Comparison of ENCODE assay signal across 9 cellular contexts in the genomic region with DNA sequence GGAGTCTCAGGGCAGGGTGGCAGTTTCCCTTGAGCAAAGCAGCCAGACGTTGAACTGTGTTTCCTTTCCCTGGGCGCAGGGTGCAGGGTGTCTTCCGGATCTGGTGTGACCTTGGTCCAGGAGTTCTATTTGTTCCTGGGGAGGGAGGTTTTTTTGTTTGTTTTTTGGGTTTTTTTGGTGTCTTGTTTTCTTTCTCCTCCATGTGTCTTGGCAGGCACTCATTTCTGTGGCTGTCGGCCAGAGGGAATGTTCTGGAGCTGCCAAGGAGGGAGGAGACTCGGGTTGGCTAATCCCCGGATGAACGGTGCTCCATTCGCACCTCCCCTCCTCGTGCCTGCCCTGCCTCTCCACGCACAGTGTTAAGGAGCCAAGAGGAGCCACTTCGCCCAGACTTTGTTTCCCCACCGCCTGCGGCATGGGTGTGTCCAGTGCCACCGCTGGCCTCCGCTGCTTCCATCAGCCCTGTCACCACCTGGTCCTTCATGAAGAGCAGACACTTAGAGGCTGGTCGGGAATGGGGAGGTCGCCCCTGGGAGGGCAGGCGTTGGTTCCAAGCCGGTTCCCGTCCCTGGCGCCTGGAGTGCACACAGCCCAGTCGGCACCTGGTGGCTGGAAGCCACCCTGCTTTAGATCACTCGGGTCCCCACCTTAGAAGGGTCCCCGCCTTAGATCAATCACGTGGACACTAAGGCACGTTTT. TPM values are rescaled to one million over a fixed set of nuclear protein-coding genes. Genes with fewer than 3 reads are reported as not detected.
DNase-seq lines count a peak whose midpoint lies in the region; ATAC-seq and TF ChIP-seq lines count a peak whose summit lies in the region.
"Had no signal": no experiment of that assay in that cellular context is flagged by ENCODE, and none has a peak within 500 bp of the region (broad histone marks: within the 10 kb centered on the region; RNA-seq: fewer than 3 reads in every experiment).

No MANE protein-coding gene starts in this region.

- no peaks in the 10 kb centered on the region for H3K27me3 ChIP-seq in adrenal gland

- DNase-seq in AG20443 (ENCODE audit: low spot score) (peak; percentile 91), adrenal gland (peak; percentile 80 to 93 (median 90)), globus pallidus (ENCODE audit: low spot score) (peak; percentile 73), pons (ENCODE audit: low spot score) (peak; percentile 76), NCI-H2227 (lab: John Stamatoyannopoulos, UW; ENCODE audit: unreplicated experiment) (no peak), NCI-H2171 treated with DMSO at 0.1 percent for 48 hours (lab: John Stamatoyannopoulos, UW) (no peak)
- DNase-seq: naive B cell had no signal

- TF ChIP-seq CTCF in adrenal gland (IDR thresholded peaks at IDR 0.05), result no peak

- H3K9me3 ChIP-seq in adrenal gland (replicated peaks in 1 of 3), result no peaks in the 10 kb centered on the region

- WGBS in adrenal gland, 4 donors, result 54 to 66% (median 57%) methylated on average over 22 to 26 of the region's 26 CpGs

- TF ChIP-seq POLR2A in adrenal gland (IDR thresholded peaks at IDR 0.05), result peak in 1 of 2 donors; percentile 25

- ATAC-seq in HG03442 (IDR thresholded peaks at IDR 0.05; ENCODE audit: unreplicated experiment) (no peak), GM21390 (IDR thresholded peaks at IDR 0.05; ENCODE audit: unreplicated experiment) (no peak)

- peaks cover 52 to 60% of the 10 kb centered on the region in 2 donors for H3K4me1 ChIP-seq in adrenal gland (replicated peaks in 1 of 2)

- H3K27ac ChIP-seq in adrenal gland, result peak overlapping the region in 4 of 5 donors; percentile 54 to 82 (median 74)

- no peak overlapping the region for H3K4me3 ChIP-seq in adrenal gland

- intact Hi-C loops in adrenal gland (cut with DNase I), result loop anchor here in 1 of 2 donors (5.0 kb wide), 1 partner anchor 35 kb away; a partner anchor contains a TSS

- peaks cover 0 to 13% of the 10 kb centered on the region in 2 donors for H3K36me3 ChIP-seq in adrenal gland (replicated peaks in 1 of 2)

RNA-seq across cellular contexts. Expression of a gene that starts 3.5 kb away (rescaled TPM):
- 10 to 100 TPM; 10.5 to 56.5 (median 30.9) TPM for total RNA-seq in adrenal gland
- 10 to 100 TPM in 2 of 3 donors, 1 to 10 TPM in 1; 9.1 to 86.6 (median 64.9) TPM for polyA plus RNA-seq in adrenal gland

RNA-seq across cellular contexts. Expression of a gene that starts 30.1 kb away (rescaled TPM):
- total RNA-seq in adrenal gland, result 10 to 100 TPM; 19.6 to 42.3 (median 29.9) TPM
- 10 to 100 TPM in 2 of 3 donors, 1 to 10 TPM in 1; 4.6 to 25.3 (median 10.3) TPM for polyA plus RNA-seq in adrenal gland

RNA-seq across cellular contexts. Expression of a gene that starts 30.2 kb away (rescaled TPM):
- total RNA-seq in adrenal gland, result 100 to 1,000 TPM in 1 of 8 donors, 10 to 100 TPM in 7; 20.2 to 122 (median 44.4) TPM
- 10 to 100 TPM; 26.4 to 32.0 (median 26.4) TPM for polyA plus RNA-seq in adrenal gland

RNA-seq across cellular contexts. Expression of a gene that starts 35.4 kb away (rescaled TPM):
- 10 to 100 TPM; 29.6 to 88.3 (median 42.8) TPM for total RNA-seq in adrenal gland
- 10 to 100 TPM in 2 of 3 donors, 1 to 10 TPM in 1; 9.0 to 15.7 (median 13.0) TPM for polyA plus RNA-seq in adrenal gland

RNA-seq across cellular contexts. Expression of a gene that starts 35.5 kb away (rescaled TPM):
- total RNA-seq in adrenal gland, result 10 to 100 TPM in 1 of 8 donors, 1 to 10 TPM in 7; 3.5 to 10.3 (median 8.3) TPM
- polyA plus RNA-seq in adrenal gland, result 1 to 10 TPM; 3.5 to 9.6 (median 5.8) TPM

Comparison
In these comparisons a context has a peak if more than half of its experiments do, and no peak if none do; other contexts are left out.
1. DNase-seq: peak in AG20443 (single experiment), adrenal gland (7 of 7), globus pallidus (single experiment) and pons (single experiment); none in NCI-H2227 (single experiment) and NCI-H2171 treated with DMSO at 0.1 percent for 48 hours (single experiment).